Comparison of ENCODE assay signal across 9 cellular contexts in genomic region chr6:156427345-156427744, GRCh38.
DNase-seq lines count a peak whose midpoint lies in the region; ATAC-seq and TF ChIP-seq lines count a peak whose summit lies in the region.
"Had no signal": no experiment of that assay in that cellular context is flagged by ENCODE, and none has a peak within 500 bp of the region (broad histone marks: within the 10 kb centered on the region; RNA-seq: fewer than 3 reads in every experiment).

No MANE protein-coding gene starts in this region.

- no peaks in the 10 kb centered on the region for H3K9me2 ChIP-seq in SK-N-SH

- 8% methylated on average over 2 of the region's 2 CpGs for WGBS in SK-N-SH (ENCODE audit: low lambda C conversion rate)

- H3K4me1 Mint-ChIP-seq in WTC11: no peaks in the 10 kb centered on the region

- H3K9me3 ChIP-seq in SK-N-SH: no peaks in the 10 kb centered on the region; the same call in 1 of the 2 replicates
- no peaks in the 10 kb centered on the region for H3K9me3 ChIP-seq in gastrocnemius medialis

- H3F3A ChIP-seq in SK-N-SH (replicated peaks; ENCODE audit: insufficient read depth): peaks cover 9% of the 10 kb centered on the region

- H3K4me3 ChIP-seq in HFF-Myc (replicated peaks; ENCODE audit: low read depth, low read length) (no peak overlapping the region), SK-N-SH (ENCODE audit: low read depth in 2 of 2, low read length in 1 of 2) (no peak overlapping the region), fibroblast of villous mesenchyme (ENCODE audit: low read depth, low read length) (no peak overlapping the region), gastrocnemius medialis (no peak overlapping the region)

- TF ChIP-seq CTCF in HFF-Myc (IDR thresholded peaks at IDR 0.05; ENCODE audit: low read depth, low read length, missing control alignments): no peak
- no peak for TF ChIP-seq CTCF in SK-N-SH (IDR thresholded peaks at IDR 0.05)
- no peak for TF ChIP-seq CTCF in fibroblast of villous mesenchyme (IDR thresholded peaks at IDR 0.05; ENCODE audit: insufficient read depth, low read depth, low read length)
- no peak for TF ChIP-seq CTCF in gastrocnemius medialis (IDR thresholded peaks at IDR 0.05 in 4 of 5, conservative IDR thresholded peaks at IDR 0.05 in 1 of 5)
- TF ChIP-seq CTCF in WTC11 (IDR thresholded peaks at IDR 0.05): no peak

- H4K20me1 ChIP-seq in SK-N-SH (ENCODE audit: insufficient read depth): no peaks in the 10 kb centered on the region

- H3K4me1 ChIP-seq in SK-N-SH (ENCODE audit: control insufficient read depth in 1 of 2, insufficient read depth in 2 of 2, low read depth in 1 of 2, low read length in 1 of 2): no peaks in the 10 kb centered on the region
- H3K4me1 ChIP-seq in gastrocnemius medialis: no peaks in the 10 kb centered on the region

- H3K27me3 ChIP-seq in SK-N-SH (ENCODE audit: insufficient read depth): no peaks in the 10 kb centered on the region
- H3K27me3 ChIP-seq in gastrocnemius medialis: no peaks in the 10 kb centered on the region

- no peaks in the 10 kb centered on the region for H3K79me2 ChIP-seq in SK-N-SH (ENCODE audit: insufficient read depth)

- no peaks in the 10 kb centered on the region for H3K27me3 Mint-ChIP-seq in WTC11 (ENCODE audit: low read depth)
- H3K27me3 Mint-ChIP-seq: activated naive CD4-positive, alpha-beta T cell treated with anti-CD3 and anti-CD28 coated beads, Interleukin-2, amount 50 U/mL, for 24 hours had no signal

- no peak overlapping the region for H3K9ac ChIP-seq in SK-N-SH

- intact Hi-C loops in gastrocnemius medialis (cut with DNase I; ENCODE audit: low total_unique reads): no loop called here

- H3K36me3 Mint-ChIP-seq in WTC11: peaks cover 15% of the 10 kb centered on the region
- H3K36me3 Mint-ChIP-seq: activated naive CD4-positive, alpha-beta T cell treated with anti-CD3 and anti-CD28 coated beads, Interleukin-2, amount 50 U/mL, for 24 hours had no signal

- CTCF ChIA-PET in SK-N-SH (lab: Yijun Ruan, JAX) (interaction anchor here (1.5 kb wide), 1 partner anchor 12 kb away, joined by 5 read pairs; no protein-coding TSS in a partner anchor), WTC11 (lab: Charles Lee) (no interaction called here)

- POLR2A ChIA-PET in SK-N-SH (lab: Yijun Ruan, JAX) (no interaction called here), WTC11 (lab: Charles Lee) (interaction anchor here (0.7 kb wide), 1 partner anchor 41 kb away, joined by 5 read pairs; no protein-coding TSS in a partner anchor)

- no peak for TF ChIP-seq RAD21 in SK-N-SH (IDR thresholded peaks at IDR 0.05; ENCODE audit: low read length)

- in situ Hi-C loops in gastrocnemius medialis (cut with MboI; ENCODE audit: low sequenced_read_pairs in 4 of 4): no loop called here

- H3K4me3 Mint-ChIP-seq in WTC11: no peak overlapping the region
- H3K4me3 Mint-ChIP-seq: activated naive CD4-positive, alpha-beta T cell treated with anti-CD3 and anti-CD28 coated beads, Interleukin-2, amount 50 U/mL, for 24 hours had no signal

- H3K27ac Mint-ChIP-seq in WTC11: no peak overlapping the region
- H3K27ac Mint-ChIP-seq: activated naive CD4-positive, alpha-beta T cell treated with anti-CD3 and anti-CD28 coated beads, Interleukin-2, amount 50 U/mL, for 24 hours had no signal

- no peak overlapping the region for H2AFZ ChIP-seq in SK-N-SH (ENCODE audit: low read depth)

- ATAC-seq in gastrocnemius medialis: peak; percentile 51 to 54
- ATAC-seq in WTC11: no peak

- TF ChIP-seq POLR2A in gastrocnemius medialis (IDR thresholded peaks at IDR 0.05): no peak
- TF ChIP-seq POLR2A in erythroblast (IDR thresholded peaks at IDR 0.05; ENCODE audit: low read length): no peak

- no peak for TF ChIP-seq EP300 in SK-N-SH (IDR thresholded peaks at IDR 0.05; ENCODE audit: borderline replicate concordance in 1 of 2, low read depth in 1 of 2, low read length in 1 of 2)

- H3K36me3 ChIP-seq in SK-N-SH (replicated peaks in 1 of 2; ENCODE audit: control insufficient read depth in 1 of 2, insufficient read depth in 2 of 2, low read length in 1 of 2): no peaks in the 10 kb centered on the region
- no peaks in the 10 kb centered on the region for H3K36me3 ChIP-seq in gastrocnemius medialis

- no peak overlapping the region for H3K4me2 ChIP-seq in SK-N-SH

- DNase-seq in HFF-Myc (ENCODE audit: extremely low read depth, low read depth) (peak; percentile 74), SK-N-SH (no peak), fibroblast of villous mesenchyme (ENCODE audit: low read depth) (peak; percentile 72), gastrocnemius medialis (peak in 1 of 2 donors; percentile 37), NCI-H1092 treated with DMSO at 0.1 percent for 48 hours (lab: John Stamatoyannopoulos, UW) (no peak), iPS-NIHi11 (ENCODE audit: low spot score) (no peak), WTC11 (ENCODE audit: low spot score) (no peak), erythroblast (lab: John Stamatoyannopoulos, UW) (no peak)

- H3K9me3 Mint-ChIP-seq in WTC11: peaks cover 32% of the 10 kb centered on the region
- H3K9me3 Mint-ChIP-seq: activated naive CD4-positive, alpha-beta T cell treated with anti-CD3 and anti-CD28 coated beads, Interleukin-2, amount 50 U/mL, for 24 hours had no signal

- H3K27ac ChIP-seq in SK-N-SH (ENCODE audit: low read depth in 2 of 2, low read length in 1 of 2) (peak overlapping the region in 1 of 2 experiments; percentile 58; a peak in 2 of 4 replicates), gastrocnemius medialis (no peak overlapping the region)

TF ChIP-seq in SK-N-SH, 30 proteins besides CTCF, POLR2A, EP300 and RAD21:
- peak; percentile 37; the same call in 1 of the 2 replicates for TF ChIP-seq TCF12 (IDR thresholded peaks at IDR 0.05)
- no peak for TF ChIP-seq RCOR1 (IDR thresholded peaks at IDR 0.05; ENCODE audit: low read length)
- peak; percentile 31; the same call in 1 of the 2 replicates for TF ChIP-seq PBX3 (IDR thresholded peaks at IDR 0.05)

TF ChIP-seq in WTC11, 78 proteins besides CTCF, POLR2A, EP300 and RAD21:
- no peak for TF ChIP-seq FOXP1 (CRISPR knock-in tag; IDR thresholded peaks at IDR 0.05; ENCODE audit: borderline replicate concordance)

Comparison
In these comparisons a context has a peak if more than half of its experiments do, and no peak if none do; other contexts are left out.
1. DNase-seq: peak in HFF-Myc (single experiment) and fibroblast of villous mesenchyme (single experiment); none in SK-N-SH (single experiment), NCI-H1092 treated with DMSO at 0.1 percent for 48 hours (single experiment), iPS-NIHi11 (single experiment), WTC11 (single experiment) and erythroblast (0 of 2).